Comparison of ENCODE assay signal across 1 cellular context in the genomic region with DNA sequence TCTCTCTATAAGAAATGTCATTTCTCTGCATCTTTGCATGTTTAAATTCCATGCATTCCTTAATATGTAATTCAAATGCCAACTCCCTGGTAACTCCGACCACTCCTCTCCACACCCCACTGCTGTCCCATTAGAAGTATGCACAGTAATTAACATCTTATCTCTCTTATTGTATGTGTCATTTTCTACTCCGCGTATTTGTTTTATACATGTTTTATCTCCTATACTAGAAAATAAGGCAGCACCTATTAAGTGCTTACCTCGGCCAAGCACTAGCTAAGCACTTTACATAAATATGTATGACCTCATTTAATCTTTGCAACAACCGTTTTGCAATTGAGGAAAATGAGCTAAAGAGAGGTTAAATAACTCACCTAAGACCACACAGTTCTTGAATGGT.
TF ChIP-seq lines count a peak whose summit lies in the region.

No MANE protein-coding gene starts in this region.

TF ChIP-seq in HEK293, 187 proteins besides CTCF, POLR2A, EP300 and RAD21 (continued from another document):
- TF ChIP-seq, protein P1, sequence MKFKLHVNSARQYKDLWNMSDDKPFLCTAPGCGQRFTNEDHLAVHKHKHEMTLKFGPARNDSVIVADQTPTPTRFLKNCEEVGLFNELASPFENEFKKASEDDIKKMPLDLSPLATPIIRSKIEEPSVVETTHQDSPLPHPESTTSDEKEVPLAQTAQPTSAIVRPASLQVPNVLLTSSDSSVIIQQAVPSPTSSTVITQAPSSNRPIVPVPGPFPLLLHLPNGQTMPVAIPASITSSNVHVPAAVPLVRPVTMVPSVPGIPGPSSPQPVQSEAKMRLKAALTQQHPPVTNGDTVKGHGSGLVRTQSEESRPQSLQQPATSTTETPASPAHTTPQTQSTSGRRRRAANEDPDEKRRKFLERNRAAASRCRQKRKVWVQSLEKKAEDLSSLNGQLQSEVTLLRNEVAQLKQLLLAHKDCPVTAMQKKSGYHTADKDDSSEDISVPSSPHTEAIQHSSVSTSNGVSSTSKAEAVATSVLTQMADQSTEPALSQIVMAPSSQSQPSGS (tag by site-specific recombination; IDR thresholded peaks at IDR 0.05; ENCODE audit: low read depth), result peak; percentile 80
- TF ChIP-seq ZNF792 (tag by site-specific recombination; IDR thresholded peaks at IDR 0.05) (no peak), ZNF19 (tag by site-specific recombination; IDR thresholded peaks at IDR 0.05; ENCODE audit: low read depth) (no peak), ZNF169 (tag by site-specific recombination; IDR thresholded peaks at IDR 0.05) (no peak)
- TF ChIP-seq, protein P2, sequence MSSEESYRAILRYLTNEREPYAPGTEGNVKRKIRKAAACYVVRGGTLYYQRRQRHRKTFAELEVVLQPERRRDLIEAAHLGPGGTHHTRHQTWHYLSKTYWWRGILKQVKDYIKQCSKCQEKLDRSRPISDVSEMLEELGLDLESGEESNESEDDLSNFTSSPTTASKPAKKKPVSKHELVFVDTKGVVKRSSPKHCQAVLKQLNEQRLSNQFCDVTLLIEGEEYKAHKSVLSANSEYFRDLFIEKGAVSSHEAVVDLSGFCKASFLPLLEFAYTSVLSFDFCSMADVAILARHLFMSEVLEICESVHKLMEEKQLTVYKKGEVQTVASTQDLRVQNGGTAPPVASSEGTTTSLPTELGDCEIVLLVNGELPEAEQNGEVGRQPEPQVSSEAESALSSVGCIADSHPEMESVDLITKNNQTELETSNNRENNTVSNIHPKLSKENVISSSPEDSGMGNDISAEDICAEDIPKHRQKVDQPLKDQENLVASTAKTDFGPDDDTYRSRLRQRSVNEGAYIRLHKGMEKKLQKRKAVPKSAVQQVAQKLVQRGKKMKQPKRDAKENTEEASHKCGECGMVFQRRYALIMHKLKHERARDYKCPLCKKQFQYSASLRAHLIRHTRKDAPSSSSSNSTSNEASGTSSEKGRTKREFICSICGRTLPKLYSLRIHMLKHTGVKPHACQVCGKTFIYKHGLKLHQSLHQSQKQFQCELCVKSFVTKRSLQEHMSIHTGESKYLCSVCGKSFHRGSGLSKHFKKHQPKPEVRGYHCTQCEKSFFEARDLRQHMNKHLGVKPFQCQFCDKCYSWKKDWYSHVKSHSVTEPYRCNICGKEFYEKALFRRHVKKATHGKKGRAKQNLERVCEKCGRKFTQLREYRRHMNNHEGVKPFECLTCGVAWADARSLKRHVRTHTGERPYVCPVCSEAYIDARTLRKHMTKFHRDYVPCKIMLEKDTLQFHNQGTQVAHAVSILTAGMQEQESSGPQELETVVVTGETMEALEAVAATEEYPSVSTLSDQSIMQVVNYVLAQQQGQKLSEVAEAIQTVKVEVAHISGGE (tag by site-specific recombination; conservative IDR thresholded peaks at IDR 0.05; ENCODE audit: low read depth), result no peak
- TF ChIP-seq, protein P3, sequence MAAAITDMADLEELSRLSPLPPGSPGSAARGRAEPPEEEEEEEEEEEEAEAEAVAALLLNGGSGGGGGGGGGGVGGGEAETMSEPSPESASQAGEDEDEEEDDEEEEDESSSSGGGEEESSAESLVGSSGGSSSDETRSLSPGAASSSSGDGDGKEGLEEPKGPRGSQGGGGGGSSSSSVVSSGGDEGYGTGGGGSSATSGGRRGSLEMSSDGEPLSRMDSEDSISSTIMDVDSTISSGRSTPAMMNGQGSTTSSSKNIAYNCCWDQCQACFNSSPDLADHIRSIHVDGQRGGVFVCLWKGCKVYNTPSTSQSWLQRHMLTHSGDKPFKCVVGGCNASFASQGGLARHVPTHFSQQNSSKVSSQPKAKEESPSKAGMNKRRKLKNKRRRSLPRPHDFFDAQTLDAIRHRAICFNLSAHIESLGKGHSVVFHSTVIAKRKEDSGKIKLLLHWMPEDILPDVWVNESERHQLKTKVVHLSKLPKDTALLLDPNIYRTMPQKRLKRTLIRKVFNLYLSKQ (tag by site-specific recombination; IDR thresholded peaks at IDR 0.05; ENCODE audit: borderline replicate concordance), result no peak
- TF ChIP-seq, protein P4, sequence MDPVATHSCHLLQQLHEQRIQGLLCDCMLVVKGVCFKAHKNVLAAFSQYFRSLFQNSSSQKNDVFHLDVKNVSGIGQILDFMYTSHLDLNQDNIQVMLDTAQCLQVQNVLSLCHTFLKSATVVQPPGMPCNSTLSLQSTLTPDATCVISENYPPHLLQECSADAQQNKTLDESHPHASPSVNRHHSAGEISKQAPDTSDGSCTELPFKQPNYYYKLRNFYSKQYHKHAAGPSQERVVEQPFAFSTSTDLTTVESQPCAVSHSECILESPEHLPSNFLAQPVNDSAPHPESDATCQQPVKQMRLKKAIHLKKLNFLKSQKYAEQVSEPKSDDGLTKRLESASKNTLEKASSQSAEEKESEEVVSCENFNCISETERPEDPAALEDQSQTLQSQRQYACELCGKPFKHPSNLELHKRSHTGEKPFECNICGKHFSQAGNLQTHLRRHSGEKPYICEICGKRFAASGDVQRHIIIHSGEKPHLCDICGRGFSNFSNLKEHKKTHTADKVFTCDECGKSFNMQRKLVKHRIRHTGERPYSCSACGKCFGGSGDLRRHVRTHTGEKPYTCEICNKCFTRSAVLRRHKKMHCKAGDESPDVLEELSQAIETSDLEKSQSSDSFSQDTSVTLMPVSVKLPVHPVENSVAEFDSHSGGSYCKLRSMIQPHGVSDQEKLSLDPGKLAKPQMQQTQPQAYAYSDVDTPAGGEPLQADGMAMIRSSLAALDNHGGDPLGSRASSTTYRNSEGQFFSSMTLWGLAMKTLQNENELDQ (tag by site-specific recombination; IDR thresholded peaks at IDR 0.05; ENCODE audit: low read depth), result no peak
- TF ChIP-seq, protein P5, sequence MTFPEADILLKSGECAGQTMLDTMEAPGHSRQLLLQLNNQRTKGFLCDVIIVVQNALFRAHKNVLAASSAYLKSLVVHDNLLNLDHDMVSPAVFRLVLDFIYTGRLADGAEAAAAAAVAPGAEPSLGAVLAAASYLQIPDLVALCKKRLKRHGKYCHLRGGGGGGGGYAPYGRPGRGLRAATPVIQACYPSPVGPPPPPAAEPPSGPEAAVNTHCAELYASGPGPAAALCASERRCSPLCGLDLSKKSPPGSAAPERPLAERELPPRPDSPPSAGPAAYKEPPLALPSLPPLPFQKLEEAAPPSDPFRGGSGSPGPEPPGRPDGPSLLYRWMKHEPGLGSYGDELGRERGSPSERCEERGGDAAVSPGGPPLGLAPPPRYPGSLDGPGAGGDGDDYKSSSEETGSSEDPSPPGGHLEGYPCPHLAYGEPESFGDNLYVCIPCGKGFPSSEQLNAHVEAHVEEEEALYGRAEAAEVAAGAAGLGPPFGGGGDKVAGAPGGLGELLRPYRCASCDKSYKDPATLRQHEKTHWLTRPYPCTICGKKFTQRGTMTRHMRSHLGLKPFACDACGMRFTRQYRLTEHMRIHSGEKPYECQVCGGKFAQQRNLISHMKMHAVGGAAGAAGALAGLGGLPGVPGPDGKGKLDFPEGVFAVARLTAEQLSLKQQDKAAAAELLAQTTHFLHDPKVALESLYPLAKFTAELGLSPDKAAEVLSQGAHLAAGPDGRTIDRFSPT (tag by site-specific recombination; IDR thresholded peaks at IDR 0.05), result 0 out of 2 replicates have a peak, but pooled peaks have one; percentile 56
- TF ChIP-seq, protein P6, sequence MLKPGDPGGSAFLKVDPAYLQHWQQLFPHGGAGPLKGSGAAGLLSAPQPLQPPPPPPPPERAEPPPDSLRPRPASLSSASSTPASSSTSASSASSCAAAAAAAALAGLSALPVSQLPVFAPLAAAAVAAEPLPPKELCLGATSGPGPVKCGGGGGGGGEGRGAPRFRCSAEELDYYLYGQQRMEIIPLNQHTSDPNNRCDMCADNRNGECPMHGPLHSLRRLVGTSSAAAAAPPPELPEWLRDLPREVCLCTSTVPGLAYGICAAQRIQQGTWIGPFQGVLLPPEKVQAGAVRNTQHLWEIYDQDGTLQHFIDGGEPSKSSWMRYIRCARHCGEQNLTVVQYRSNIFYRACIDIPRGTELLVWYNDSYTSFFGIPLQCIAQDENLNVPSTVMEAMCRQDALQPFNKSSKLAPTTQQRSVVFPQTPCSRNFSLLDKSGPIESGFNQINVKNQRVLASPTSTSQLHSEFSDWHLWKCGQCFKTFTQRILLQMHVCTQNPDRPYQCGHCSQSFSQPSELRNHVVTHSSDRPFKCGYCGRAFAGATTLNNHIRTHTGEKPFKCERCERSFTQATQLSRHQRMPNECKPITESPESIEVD (tag by site-specific recombination; IDR thresholded peaks at IDR 0.05), result peak; percentile 38; the same call in 1 of the 2 replicates
